In genomic region chr17:80175411-80175810, GRCh38 we compare ENCODE assay signal across 15 cellular contexts. TPM values are rescaled to one million over a fixed set of nuclear protein-coding genes. Genes with fewer than 3 reads are reported as not detected.
DNase-seq lines count a peak whose midpoint lies in the region; ATAC-seq and TF ChIP-seq lines count a peak whose summit lies in the region.
"Had no signal": no experiment of that assay in that cellular context is flagged by ENCODE, and none has a peak within 500 bp of the region (broad histone marks: within the 10 kb centered on the region; RNA-seq: fewer than 3 reads in every experiment).

No MANE protein-coding gene starts in this region.

- no peaks in the 10 kb centered on the region for H3K27me3 ChIP-seq in endodermal cell (ENCODE audit: control insufficient read depth, insufficient read depth, low read length, poor library complexity, severe bottlenecking)
- H3K27me3 ChIP-seq: Peyer's patch had no signal

- intact Hi-C loops in mucosa of descending colon (cut with DNase I, micrococcal nuclease) = no loop called here

- peak; percentile 42 for ATAC-seq in mucosa of descending colon

- no peak overlapping the region for H3K9ac ChIP-seq in endodermal cell (ENCODE audit: extremely low read depth, low read length, poor library complexity, severe bottlenecking)

- no peak overlapping the region for H3K27ac Mint-ChIP-seq in endodermal cell

- H3K27ac ChIP-seq in endodermal cell (ENCODE audit: low read depth, low read length) = no peak overlapping the region
- H3K27ac ChIP-seq: epithelial cell of prostate, Peyer's patch, prostate gland had no signal

- H3K36me3 ChIP-seq in endodermal cell (ENCODE audit: control insufficient read depth, insufficient read depth, low read length) = no peaks in the 10 kb centered on the region
- no peaks in the 10 kb centered on the region for H3K36me3 ChIP-seq in mucosa of descending colon (ENCODE audit: low read depth)
- H3K36me3 ChIP-seq: Peyer's patch, prostate gland had no signal

- no peak overlapping the region for H3K4me3 Mint-ChIP-seq in endodermal cell

- H3K27me3 Mint-ChIP-seq in endodermal cell (ENCODE audit: insufficient read depth) = peaks cover 6% of the 10 kb centered on the region

- no peaks in the 10 kb centered on the region for H3K9me3 ChIP-seq in endodermal cell (ENCODE audit: control insufficient read depth, low read length)
- no peaks in the 10 kb centered on the region for H3K9me3 ChIP-seq in mucosa of descending colon
- H3K9me3 ChIP-seq: Peyer's patch, prostate gland had no signal

- WGBS in endodermal cell (ENCODE audit: insufficient coverage in 1 of 2, insufficient read length in 1 of 2), 2 experiments = 66 to 80% methylated on average over 8 to 13 of the region's 13 CpGs

- no peaks in the 10 kb centered on the region for H3K9me3 Mint-ChIP-seq in endodermal cell

- no peaks in the 10 kb centered on the region for H3K36me3 Mint-ChIP-seq in endodermal cell (ENCODE audit: low read depth)

- peak; percentile 5 for DNase-seq in CD1c-positive myeloid dendritic cell (ENCODE audit: extremely low spot score)
- peak; percentile 23 for DNase-seq in LoVo (ENCODE audit: low spot score)
- peak; percentile 86 for DNase-seq in endodermal cell
- DNase-seq in mucosa of descending colon = no peak
- DNase-seq in cortex of kidney (lab: John Stamatoyannopoulos, UW) = no peak
- DNase-seq in NCI-H2107 (lab: John Stamatoyannopoulos, UW) = no peak
- DNase-seq in NCI-H1092 treated with DMSO at 0.1 percent for 48 hours (lab: John Stamatoyannopoulos, UW) = no peak
- no peak for DNase-seq in NK-92 (lab: John Stamatoyannopoulos, UW; ENCODE audit: unreplicated experiment)
- DNase-seq: GF-D8, KG1, Peyer's patch had no signal

- no peaks in the 10 kb centered on the region for H3K4me1 ChIP-seq in endodermal cell (ENCODE audit: control insufficient read depth, insufficient read depth, low read length)
- no peaks in the 10 kb centered on the region for H3K4me1 ChIP-seq in mucosa of descending colon (ENCODE audit: low read depth)
- H3K4me1 ChIP-seq: Peyer's patch, prostate gland had no signal

- TF ChIP-seq CTCF in endodermal cell (conservative IDR thresholded peaks at IDR 0.05) = no peak
- no peak for TF ChIP-seq CTCF in mucosa of descending colon (IDR thresholded peaks at IDR 0.05)

- H3K4me3 ChIP-seq in endodermal cell (ENCODE audit: low read length) (no peak overlapping the region), mucosa of descending colon (no peak overlapping the region)
- H3K4me3 ChIP-seq: Peyer's patch, prostate gland had no signal

- H3K4me1 Mint-ChIP-seq in endodermal cell = no peaks in the 10 kb centered on the region

RNA-seq across cellular contexts. Expression of gene CARD14, which starts 5.6 kb away (rescaled TPM):
- total RNA-seq in endodermal cell = under 1 TPM in 1 of 2 donors, not detected in 1; 0.31 TPM
- 0.50 TPM for polyA plus RNA-seq in endodermal cell (2013, experiment 1 of 2)
- polyA plus RNA-seq in endodermal cell (2013, experiment 2 of 2) = 0.37 TPM
- 1 to 10 TPM in 2 of 3 donors, under 1 TPM in 1; 0.38 to 2.4 (median 1.4) TPM for total RNA-seq in mucosa of descending colon
- total RNA-seq: kidney epithelial cell had no signal
- polyA plus RNA-seq: BJ had no signal

RNA-seq across cellular contexts. Expression of gene EIF4A3, which starts 28.5 kb away (rescaled TPM):
- total RNA-seq in endodermal cell = 100 to 1,000 TPM; 107 to 110 TPM
- polyA plus RNA-seq in endodermal cell (2013, experiment 1 of 2) = 126 TPM
- polyA plus RNA-seq in endodermal cell (2013, experiment 2 of 2) = 123 TPM
- total RNA-seq in mucosa of descending colon = 10 to 100 TPM; 59.2 to 80.2 (median 61.8) TPM

RNA-seq across cellular contexts. Expression of gene SGSH, which starts 44.7 kb away (rescaled TPM):
- total RNA-seq in endodermal cell = 10 to 100 TPM; 40.4 to 42.5 TPM
- 27.5 TPM for polyA plus RNA-seq in endodermal cell (2013, experiment 1 of 2)
- polyA plus RNA-seq in endodermal cell (2013, experiment 2 of 2) = 21.8 TPM
- total RNA-seq in mucosa of descending colon = 10 to 100 TPM; 39.7 to 44.8 (median 42.5) TPM

RNA-seq across cellular contexts. Expression of gene SLC26A11, which starts 44.8 kb away (rescaled TPM):
- total RNA-seq in endodermal cell (10 to 100 TPM; 43.7 to 48.2 TPM), mucosa of descending colon (10 to 100 TPM; 13.8 to 18.1 (median 14.0) TPM)
- 25.4 TPM for polyA plus RNA-seq in endodermal cell (2013, experiment 1 of 2)
- polyA plus RNA-seq in endodermal cell (2013, experiment 2 of 2) = 25.1 TPM

Comparison
In these comparisons a context has a peak if more than half of its experiments do, and no peak if none do; other contexts are left out.
1. DNase-seq: peak in CD1c-positive myeloid dendritic cell (single experiment), LoVo (single experiment) and endodermal cell (single experiment); none in mucosa of descending colon (0 of 3), cortex of kidney (single experiment), NCI-H2107 (single experiment), NCI-H1092 treated with DMSO at 0.1 percent for 48 hours (single experiment) and NK-92 (single experiment).